Comparison of ENCODE assay signal across 11 cellular contexts in the genomic region with DNA sequence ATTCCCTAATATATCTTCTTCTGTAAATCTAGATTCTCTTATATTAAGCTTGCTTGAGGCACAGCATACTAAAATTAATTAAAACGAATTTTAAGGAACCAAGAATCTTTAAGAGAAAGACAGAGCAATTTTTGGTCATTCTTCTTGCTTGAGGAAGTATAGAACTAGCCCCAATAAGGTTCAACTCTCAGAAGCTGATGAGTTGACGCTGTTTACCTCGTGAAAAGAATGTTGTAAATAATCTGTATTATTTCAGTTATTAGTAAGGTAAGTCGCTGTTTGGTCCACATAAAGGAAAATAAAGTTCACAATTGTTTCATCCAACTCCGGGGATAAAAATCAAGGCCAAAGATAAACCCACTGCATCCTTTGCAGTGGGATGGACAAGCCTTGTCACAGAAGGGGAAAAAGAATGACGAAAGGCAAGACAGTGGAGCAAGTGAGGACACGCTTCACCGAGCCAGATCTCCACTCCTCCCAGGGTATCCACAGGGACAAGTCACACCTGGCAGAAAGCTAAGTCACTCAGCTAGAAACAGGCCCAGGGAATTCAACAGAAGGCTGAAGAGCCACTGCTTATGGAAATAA. TPM values are rescaled to one million over a fixed set of nuclear protein-coding genes. Genes with fewer than 3 reads are reported as not detected.
A peak's percentile ranks its signal among the peaks of the same experiment; 100 is the strongest.
DNase-seq lines count a peak whose midpoint lies in the region; ATAC-seq and TF ChIP-seq lines count a peak whose summit lies in the region.
"Had no signal": no experiment of that assay in that cellular context is flagged by ENCODE, and none has a peak within 500 bp of the region (broad histone marks: within the 10 kb centered on the region; RNA-seq: fewer than 3 reads in every experiment).

No MANE protein-coding gene starts in this region.

- POLR2A ChIA-PET in CD8-positive, alpha-beta memory T cell (lab: Charles Lee), result no interaction called here

- H3K36me3 Mint-ChIP-seq in CD8-positive, alpha-beta memory T cell, result no peaks in the 10 kb centered on the region
- no peaks in the 10 kb centered on the region for H3K36me3 Mint-ChIP-seq in Calu3 (ENCODE audit: insufficient read depth, unreplicated experiment)

- TF ChIP-seq CTCF in Loucy (conservative IDR thresholded peaks at IDR 0.05; ENCODE audit: low read length) (no peak), left lung (IDR thresholded peaks at IDR 0.05) (no peak), Calu3 (IDR thresholded peaks at IDR 0.05; ENCODE audit: unreplicated experiment) (no peak)

- H3K4me3 ChIP-seq in CD8-positive, alpha-beta memory T cell (ENCODE audit: low read length), result peak overlapping the region; percentile 12
- H3K4me3 ChIP-seq in Loucy (ENCODE audit: low read length, poor library complexity, severe bottlenecking) (peak overlapping the region; percentile 70), left lung (no peak overlapping the region)

- peaks cover 0 to 2% (median 0%) of the 10 kb centered on the region in 5 donors for H3K9me3 Mint-ChIP-seq in CD8-positive, alpha-beta memory T cell
- H3K9me3 Mint-ChIP-seq in Calu3 (ENCODE audit: low read depth, unreplicated experiment), result no peaks in the 10 kb centered on the region

- no TSS peak for BruUV-seq in Calu3 (replicated peaks; lab: Mats Ljungman, UMichigan)

- no peaks in the 10 kb centered on the region for H3K9me2 ChIP-seq in Loucy (replicated peaks; ENCODE audit: low read depth, low read length)

- no peaks in the 10 kb centered on the region for H3K36me3 ChIP-seq in CD8-positive, alpha-beta memory T cell (ENCODE audit: insufficient read depth, low read length)
- H3K36me3 ChIP-seq in Loucy (ENCODE audit: insufficient read depth, low read length) (no peaks in the 10 kb centered on the region), left lung (no peaks in the 10 kb centered on the region)
- H3K36me3 ChIP-seq: heart left ventricle had no signal

- no peaks in the 10 kb centered on the region for H4K20me1 ChIP-seq in Loucy (ENCODE audit: insufficient read depth, low read length, poor library complexity, severe bottlenecking)

- H3K27me3 ChIP-seq in CD8-positive, alpha-beta memory T cell (ENCODE audit: insufficient read depth, low read length, poor library complexity, severe bottlenecking), result no peaks in the 10 kb centered on the region
- H3K27me3 ChIP-seq in Loucy (ENCODE audit: insufficient read depth, low read length, poor library complexity, severe bottlenecking) (no peaks in the 10 kb centered on the region), left lung (peaks cover 0 to 8% of the 10 kb centered on the region in 2 donors)

- H3K4me1 ChIP-seq in CD8-positive, alpha-beta memory T cell (ENCODE audit: insufficient read depth, low read length), result peaks cover 18% of the 10 kb centered on the region
- H3K4me1 ChIP-seq in Loucy (ENCODE audit: insufficient read depth, low read length, poor library complexity, severe bottlenecking) (peaks cover 44% of the 10 kb centered on the region), left lung (peaks cover 0 to 4% of the 10 kb centered on the region in 2 donors)

- intact Hi-C loops in left lung (cut with DNase I), result no loop called here
- intact Hi-C loops in Calu3 (cut with micrococcal nuclease; ENCODE audit: unreplicated experiment), result no loop called here

- H3K27ac ChIP-seq in CD8-positive, alpha-beta memory T cell (ENCODE audit: low read depth, low read length), result no peak overlapping the region
- peak overlapping the region; percentile 26 for H3K27ac ChIP-seq in epithelial cell of prostate
- no peak overlapping the region for H3K27ac ChIP-seq in left lung
- H3K27ac ChIP-seq: heart left ventricle had no signal

- CTCF ChIA-PET in CD8-positive, alpha-beta memory T cell (lab: Charles Lee), result interaction anchor here (1.5 kb wide), 1 partner anchor 22 kb away, joined by 4 read pairs; no protein-coding TSS in a partner anchor
- CTCF ChIA-PET in Calu3 (lab: Charles Lee), result no interaction called here

- peak; percentile 6 for ATAC-seq in GM19395 (IDR thresholded peaks at IDR 0.05; ENCODE audit: unreplicated experiment)
- ATAC-seq in left lung, result no peak

- peak overlapping the region; percentile 81 for H3K4me2 ChIP-seq in Loucy (ENCODE audit: low read depth, low read length, poor library complexity, severe bottlenecking)

- H3K4me1 Mint-ChIP-seq in CD8-positive, alpha-beta memory T cell, result peaks cover 15 to 22% (median 20%) of the 10 kb centered on the region in 3 donors
- no peaks in the 10 kb centered on the region for H3K4me1 Mint-ChIP-seq in Calu3 (ENCODE audit: low read depth, unreplicated experiment)

- no peaks in the 10 kb centered on the region for H3K9me3 ChIP-seq in CD8-positive, alpha-beta memory T cell (ENCODE audit: low read length)
- H3K9me3 ChIP-seq in Loucy (ENCODE audit: insufficient read depth, low read depth, low read length) (no peaks in the 10 kb centered on the region), left lung (no peaks in the 10 kb centered on the region)
- H3K9me3 ChIP-seq: heart left ventricle had no signal

- H3K27me3 Mint-ChIP-seq in CD8-positive, alpha-beta memory T cell, result peaks cover 7% of the 10 kb centered on the region in 2 donors
- no peaks in the 10 kb centered on the region for H3K27me3 Mint-ChIP-seq in Calu3 (ENCODE audit: unreplicated experiment)

- H3F3A ChIP-seq in Loucy (ENCODE audit: low read depth), result no peaks in the 10 kb centered on the region

- H3K4me3 Mint-ChIP-seq in CD8-positive, alpha-beta memory T cell, result peak overlapping the region in 2 of 7 donors; percentile 44 to 72
- no peak overlapping the region for H3K4me3 Mint-ChIP-seq in Calu3 (ENCODE audit: low read depth, unreplicated experiment)

- no peak for DNase-seq in CD8-positive, alpha-beta memory T cell
- DNase-seq in epithelial cell of prostate (ENCODE audit: low read depth, low spot score) (no peak), NOMO-1 treated with DMSO at 0.1 percent for 48 hours (lab: John Stamatoyannopoulos, UW; ENCODE audit: unreplicated experiment) (no peak), left lung (no peak), Calu3 (no peak)
- no peak for DNase-seq in stimulated activated CD4-positive, alpha-beta T cell treated with anti-CD3 and anti-CD28 coated beads, Interleukin-12 subunit alpha, Interleukin-12 subunit beta, amount 100 ng/mL, for 4 hours

- peak overlapping the region in 3 of 8 donors; percentile 51 to 88 (median 85) for H3K27ac Mint-ChIP-seq in CD8-positive, alpha-beta memory T cell
- H3K27ac Mint-ChIP-seq in Calu3 (ENCODE audit: unreplicated experiment), result no peak overlapping the region

- peak overlapping the region; percentile 78 for H3K9ac ChIP-seq in Loucy (ENCODE audit: low read depth, low read length, poor library complexity, severe bottlenecking)

- peaks cover 22% of the 10 kb centered on the region for H3K79me2 ChIP-seq in Loucy (ENCODE audit: insufficient read depth, low read length)

- peak overlapping the region; percentile 53; the same call in 1 of the 2 replicates for H2AFZ ChIP-seq in Loucy (ENCODE audit: low read length)

RNA-seq across cellular contexts. Expression of a gene that starts 0.8 kb away (rescaled TPM):
- total RNA-seq in CD8-positive, alpha-beta memory T cell, result 1 to 10 TPM; 1.5 to 2.3 TPM
- polyA plus RNA-seq in CD8-positive, alpha-beta memory T cell, result not detected
- total RNA-seq in left lung, result 1 to 10 TPM; 1.3 to 4.5 TPM
- total RNA-seq in Calu3 (2022), result not detected in 2 replicates
- total RNA-seq: Daoy, myocyte had no signal

Comparison
In these comparisons a context has a peak if more than half of its experiments do, and no peak if none do; other contexts are left out.
1. H3K4me3 ChIP-seq: peak in CD8-positive, alpha-beta memory T cell (single experiment) and Loucy (single experiment); none in left lung (0 of 2).